In the genomic region with DNA sequence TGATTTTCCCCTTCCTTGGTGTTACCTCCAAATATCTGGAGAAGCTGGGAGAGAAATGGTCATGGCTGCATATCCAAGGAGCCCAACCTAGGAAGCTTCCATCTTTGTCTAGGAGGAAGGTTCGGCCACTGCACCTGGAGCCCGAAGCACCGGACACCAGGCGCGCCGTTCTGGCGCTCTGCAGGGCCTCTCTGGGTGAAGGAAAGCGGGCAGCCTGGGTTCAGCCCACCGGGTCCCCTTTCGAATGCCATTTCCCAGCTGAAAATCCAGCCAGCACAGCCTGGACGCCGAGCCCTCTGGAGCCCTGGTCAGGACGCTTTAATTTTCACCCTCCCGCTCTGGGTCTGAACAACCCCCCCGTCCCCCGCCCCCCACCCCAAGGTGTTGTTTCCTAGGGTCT, we compare ENCODE assay signal across 21 cellular contexts. TPM values are rescaled to one million over a fixed set of nuclear protein-coding genes. Genes with fewer than 3 reads are reported as not detected.
DNase-seq lines count a peak whose midpoint lies in the region; ATAC-seq and TF ChIP-seq lines count a peak whose summit lies in the region.
"Had no signal": no experiment of that assay in that cellular context is flagged by ENCODE, and none has a peak within 500 bp of the region (broad histone marks: within the 10 kb centered on the region; RNA-seq: fewer than 3 reads in every experiment).

No MANE protein-coding gene starts in this region.

- H3K27me3 Mint-ChIP-seq in IgD-negative memory B cell: peaks cover 55% of the 10 kb centered on the region

- H3K4me3 ChIP-seq in iPS DF 6.9 (ENCODE audit: low read length) (peak overlapping the region; percentile 34; the same call in 1 of the 2 replicates), brain microvascular endothelial cell (ENCODE audit: low read depth, low read length) (no peak overlapping the region)
- H3K4me3 ChIP-seq: GM23248 had no signal

- H3K27ac ChIP-seq in iPS DF 6.9 (ENCODE audit: low read length) (no peak overlapping the region), brain microvascular endothelial cell (no peak overlapping the region)
- H3K27ac ChIP-seq: GM23248 had no signal

- peaks cover 8% of the 10 kb centered on the region for H3K4me1 ChIP-seq in iPS DF 6.9 (ENCODE audit: control insufficient read depth, insufficient read depth, low read length)

- H3K4me1 Mint-ChIP-seq in IgD-negative memory B cell: peaks cover 10 to 28% (median 15%) of the 10 kb centered on the region in 3 donors

- H3K27me3 ChIP-seq in iPS DF 6.9 (ENCODE audit: control insufficient read depth, insufficient read depth, low read length) (peaks cover 39% of the 10 kb centered on the region), brain microvascular endothelial cell (replicated peaks) (peaks cover 76% of the 10 kb centered on the region)

- H3K9me3 ChIP-seq in iPS DF 6.9 (ENCODE audit: control insufficient read depth, insufficient read depth, low read length): no peaks in the 10 kb centered on the region

- H3K36me3 ChIP-seq in iPS DF 6.9 (ENCODE audit: control insufficient read depth, insufficient read depth, low read length): no peaks in the 10 kb centered on the region
- H3K36me3 ChIP-seq in brain microvascular endothelial cell (replicated peaks): no peaks in the 10 kb centered on the region

- no CpG with 5 or more reads among the region's 16 CpGs for WGBS in iPS DF 6.9 (ENCODE audit: insufficient coverage, insufficient read length)

- peaks cover 2% of the 10 kb centered on the region for H3K36me3 Mint-ChIP-seq in IgD-negative memory B cell

- DNase-seq in GM13976 (ENCODE audit: low spot score) (peak; percentile 26), iPS DF 6.9 (ENCODE audit: low read depth, low spot score) (no peak), retina (peak; percentile 28), SIG-M5 (lab: John Stamatoyannopoulos, UW) (no peak), brain microvascular endothelial cell (no peak)
- DNase-seq in stimulated activated CD4-positive, alpha-beta T cell treated with anti-CD3 and anti-CD28 coated beads, Interleukin-4, amount 100 ng/mL, for 4 hours: no peak
- DNase-seq: C1 segment of cervical spinal cord, DMS79, GDM1, GM23248, HFFc6, Karpas-422, MM.1S, NCI-H1105, NCI-H187, NCI-H446, NCI-H748 treated with DMSO at 0.1 percent for 48 hours, Right ventricle myocardium superior had no signal

- ATAC-seq in HG02623 (IDR thresholded peaks at IDR 0.05; ENCODE audit: unreplicated experiment): no peak
- ATAC-seq: Panc1 had no signal

- H3K27ac Mint-ChIP-seq in IgD-negative memory B cell: peak overlapping the region in 2 of 3 donors; percentile 26 to 73
- H3K27ac Mint-ChIP-seq: HFFc6 had no signal

- peaks cover 2 to 7% (median 3%) of the 10 kb centered on the region in 3 donors for H3K9me3 Mint-ChIP-seq in IgD-negative memory B cell
- H3K9me3 Mint-ChIP-seq: HFFc6 had no signal

- H3K4me3 Mint-ChIP-seq in IgD-negative memory B cell: peak overlapping the region in 1 of 4 donors; percentile 96
- H3K4me3 Mint-ChIP-seq: HFFc6 had no signal

- in situ Hi-C loops in GM13976 (cut with MboI; ENCODE audit: low sequenced_read_pairs, unreplicated experiment): loop anchor here (25.0 kb wide), 1 partner anchor 407 kb away; the partner anchor contains the start of gene NKX2-2
- in situ Hi-C loops in brain microvascular endothelial cell (cut with HindIII; ENCODE audit: low pct_ligation_motif_present, low sequenced_read_pairs): no loop called here

- TF ChIP-seq CTCF in GM13976 (IDR thresholded peaks at IDR 0.05; ENCODE audit: borderline replicate concordance, control extremely low read depth, extremely low read depth, insufficient read depth, missing control alignments) (no peak), brain microvascular endothelial cell (IDR thresholded peaks at IDR 0.05; ENCODE audit: low read depth, low read length, missing control alignments) (no peak)

RNA-seq across cellular contexts. Expression of gene LINC00237, which starts 1.2 kb away (rescaled TPM):
- polyA plus RNA-seq in IgD-negative memory B cell: not detected
- polyA plus RNA-seq: GM23248 had no signal

RNA-seq across cellular contexts. Expression of gene KIZ, which starts 21.0 kb away (rescaled TPM):
- 26.2 TPM for polyA plus RNA-seq in IgD-negative memory B cell

Comparison
In these comparisons a context has a peak if more than half of its experiments do, and no peak if none do; other contexts are left out.
1. DNase-seq: peak in GM13976 (single experiment) and retina (single experiment); none in iPS DF 6.9 (single experiment), SIG-M5 (single experiment), stimulated activated CD4-positive, alpha-beta T cell treated with anti-CD3 and anti-CD28 coated beads, Interleukin-4, amount 100 ng/mL, for 4 hours (0 of 2) and brain microvascular endothelial cell (single experiment).